Comparison of ENCODE assay signal across 1 cellular context in the genomic region with DNA sequence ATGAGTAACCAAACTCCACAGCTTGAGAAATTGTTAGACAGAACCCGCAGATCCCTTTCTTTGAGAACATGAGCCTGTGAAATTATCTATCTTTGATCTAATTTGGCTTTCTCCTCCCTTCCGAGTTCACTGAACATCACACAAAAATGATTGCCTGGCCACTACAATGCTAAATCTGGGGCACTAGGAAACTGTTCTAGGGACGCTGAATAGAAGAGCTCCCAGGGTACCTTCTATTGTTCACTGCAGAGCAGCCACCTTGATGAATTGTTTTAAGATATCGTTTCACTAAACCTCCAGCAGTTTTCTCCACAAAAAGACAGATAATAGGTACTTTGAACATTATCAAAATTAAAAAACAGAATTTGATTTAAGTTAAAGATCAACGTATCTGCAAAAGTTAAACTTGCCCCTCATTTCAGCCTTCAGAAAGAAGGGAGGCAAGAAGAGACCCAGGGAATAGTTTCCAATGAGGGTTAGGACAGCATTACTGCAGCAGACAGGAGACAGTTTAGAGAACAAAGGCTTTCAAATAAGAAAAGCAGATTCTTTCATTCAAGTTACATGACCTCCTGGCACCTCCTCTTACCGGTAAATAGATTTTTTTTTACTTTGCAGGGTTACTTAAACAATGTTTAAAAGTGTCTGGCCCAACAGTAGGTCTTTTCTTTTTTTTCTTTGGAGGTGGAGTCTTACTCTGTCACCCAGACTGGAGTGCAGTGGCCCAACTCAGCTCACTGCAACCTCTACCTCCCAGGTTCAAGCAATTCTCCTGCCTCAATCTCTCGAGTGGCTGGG.
TF ChIP-seq lines count a peak whose summit lies in the region.

No MANE protein-coding gene starts in this region.

TF ChIP-seq in SK-N-SH, 30 proteins besides CTCF, POLR2A, EP300 and RAD21:
- TF ChIP-seq, protein P1, sequence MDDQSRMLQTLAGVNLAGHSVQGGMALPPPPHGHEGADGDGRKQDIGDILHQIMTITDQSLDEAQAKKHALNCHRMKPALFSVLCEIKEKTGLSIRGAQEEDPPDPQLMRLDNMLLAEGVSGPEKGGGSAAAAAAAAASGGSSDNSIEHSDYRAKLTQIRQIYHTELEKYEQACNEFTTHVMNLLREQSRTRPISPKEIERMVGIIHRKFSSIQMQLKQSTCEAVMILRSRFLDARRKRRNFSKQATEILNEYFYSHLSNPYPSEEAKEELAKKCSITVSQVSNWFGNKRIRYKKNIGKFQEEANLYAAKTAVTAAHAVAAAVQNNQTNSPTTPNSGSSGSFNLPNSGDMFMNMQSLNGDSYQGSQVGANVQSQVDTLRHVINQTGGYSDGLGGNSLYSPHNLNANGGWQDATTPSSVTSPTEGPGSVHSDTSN (IDR thresholded peaks at IDR 0.05): no peak
- no peak for TF ChIP-seq RXRA (IDR thresholded peaks at IDR 0.05; ENCODE audit: borderline replicate concordance, low read depth)
- TF ChIP-seq RCOR1 (IDR thresholded peaks at IDR 0.05; ENCODE audit: low read length): no peak
- no peak for TF ChIP-seq FOSL2 (IDR thresholded peaks at IDR 0.05; ENCODE audit: borderline replicate concordance, low read depth)
- TF ChIP-seq, protein P2, sequence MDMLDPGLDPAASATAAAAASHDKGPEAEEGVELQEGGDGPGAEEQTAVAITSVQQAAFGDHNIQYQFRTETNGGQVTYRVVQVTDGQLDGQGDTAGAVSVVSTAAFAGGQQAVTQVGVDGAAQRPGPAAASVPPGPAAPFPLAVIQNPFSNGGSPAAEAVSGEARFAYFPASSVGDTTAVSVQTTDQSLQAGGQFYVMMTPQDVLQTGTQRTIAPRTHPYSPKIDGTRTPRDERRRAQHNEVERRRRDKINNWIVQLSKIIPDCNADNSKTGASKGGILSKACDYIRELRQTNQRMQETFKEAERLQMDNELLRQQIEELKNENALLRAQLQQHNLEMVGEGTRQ (IDR thresholded peaks at IDR 0.05; ENCODE audit: borderline replicate concordance, low read depth, low read length): no peak
- no peak for TF ChIP-seq NRF1 (IDR thresholded peaks at IDR 0.05; ENCODE audit: low read depth, low read length)
- no peak for TF ChIP-seq EZH2phosphoT487 (IDR thresholded peaks at IDR 0.05; ENCODE audit: borderline replicate concordance, low read depth)
- TF ChIP-seq, protein P3, sequence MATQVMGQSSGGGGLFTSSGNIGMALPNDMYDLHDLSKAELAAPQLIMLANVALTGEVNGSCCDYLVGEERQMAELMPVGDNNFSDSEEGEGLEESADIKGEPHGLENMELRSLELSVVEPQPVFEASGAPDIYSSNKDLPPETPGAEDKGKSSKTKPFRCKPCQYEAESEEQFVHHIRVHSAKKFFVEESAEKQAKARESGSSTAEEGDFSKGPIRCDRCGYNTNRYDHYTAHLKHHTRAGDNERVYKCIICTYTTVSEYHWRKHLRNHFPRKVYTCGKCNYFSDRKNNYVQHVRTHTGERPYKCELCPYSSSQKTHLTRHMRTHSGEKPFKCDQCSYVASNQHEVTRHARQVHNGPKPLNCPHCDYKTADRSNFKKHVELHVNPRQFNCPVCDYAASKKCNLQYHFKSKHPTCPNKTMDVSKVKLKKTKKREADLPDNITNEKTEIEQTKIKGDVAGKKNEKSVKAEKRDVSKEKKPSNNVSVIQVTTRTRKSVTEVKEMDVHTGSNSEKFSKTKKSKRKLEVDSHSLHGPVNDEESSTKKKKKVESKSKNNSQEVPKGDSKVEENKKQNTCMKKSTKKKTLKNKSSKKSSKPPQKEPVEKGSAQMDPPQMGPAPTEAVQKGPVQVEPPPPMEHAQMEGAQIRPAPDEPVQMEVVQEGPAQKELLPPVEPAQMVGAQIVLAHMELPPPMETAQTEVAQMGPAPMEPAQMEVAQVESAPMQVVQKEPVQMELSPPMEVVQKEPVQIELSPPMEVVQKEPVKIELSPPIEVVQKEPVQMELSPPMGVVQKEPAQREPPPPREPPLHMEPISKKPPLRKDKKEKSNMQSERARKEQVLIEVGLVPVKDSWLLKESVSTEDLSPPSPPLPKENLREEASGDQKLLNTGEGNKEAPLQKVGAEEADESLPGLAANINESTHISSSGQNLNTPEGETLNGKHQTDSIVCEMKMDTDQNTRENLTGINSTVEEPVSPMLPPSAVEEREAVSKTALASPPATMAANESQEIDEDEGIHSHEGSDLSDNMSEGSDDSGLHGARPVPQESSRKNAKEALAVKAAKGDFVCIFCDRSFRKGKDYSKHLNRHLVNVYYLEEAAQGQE (IDR thresholded peaks at IDR 0.05; ENCODE audit: low read depth, low read length): no peak
- no peak for TF ChIP-seq MEF2A (IDR thresholded peaks at IDR 0.05; ENCODE audit: borderline replicate concordance, low read depth)
- TF ChIP-seq MXI1 (IDR thresholded peaks at IDR 0.05; ENCODE audit: low read depth, low read length): no peak
- no peak for TF ChIP-seq FOXM1 (IDR thresholded peaks at IDR 0.05; ENCODE audit: low read depth)
- no peak for TF ChIP-seq FOXJ3 (CRISPR knock-in tag; IDR thresholded peaks at IDR 0.05)
- TF ChIP-seq RFX5 (IDR thresholded peaks at IDR 0.05; ENCODE audit: low read length): no peak
- TF ChIP-seq GATA2 (CRISPR knock-in tag; IDR thresholded peaks at IDR 0.05): no peak
- no peak for TF ChIP-seq CHD2 (IDR thresholded peaks at IDR 0.05; ENCODE audit: low read length, partially characterized antibody)
- TF ChIP-seq, protein P4, sequence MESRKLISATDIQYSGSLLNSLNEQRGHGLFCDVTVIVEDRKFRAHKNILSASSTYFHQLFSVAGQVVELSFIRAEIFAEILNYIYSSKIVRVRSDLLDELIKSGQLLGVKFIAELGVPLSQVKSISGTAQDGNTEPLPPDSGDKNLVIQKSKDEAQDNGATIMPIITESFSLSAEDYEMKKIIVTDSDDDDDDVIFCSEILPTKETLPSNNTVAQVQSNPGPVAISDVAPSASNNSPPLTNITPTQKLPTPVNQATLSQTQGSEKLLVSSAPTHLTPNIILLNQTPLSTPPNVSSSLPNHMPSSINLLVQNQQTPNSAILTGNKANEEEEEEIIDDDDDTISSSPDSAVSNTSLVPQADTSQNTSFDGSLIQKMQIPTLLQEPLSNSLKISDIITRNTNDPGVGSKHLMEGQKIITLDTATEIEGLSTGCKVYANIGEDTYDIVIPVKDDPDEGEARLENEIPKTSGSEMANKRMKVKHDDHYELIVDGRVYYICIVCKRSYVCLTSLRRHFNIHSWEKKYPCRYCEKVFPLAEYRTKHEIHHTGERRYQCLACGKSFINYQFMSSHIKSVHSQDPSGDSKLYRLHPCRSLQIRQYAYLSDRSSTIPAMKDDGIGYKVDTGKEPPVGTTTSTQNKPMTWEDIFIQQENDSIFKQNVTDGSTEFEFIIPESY (IDR thresholded peaks at IDR 0.05; ENCODE audit: borderline replicate concordance, low read depth): no peak
- TF ChIP-seq TEAD4 (IDR thresholded peaks at IDR 0.05; ENCODE audit: borderline replicate concordance, insufficient read depth): no peak
- no peak for TF ChIP-seq SMC3 (IDR thresholded peaks at IDR 0.05; ENCODE audit: low read depth, low read length)
